In genomic region chr6:33634203-33634727, GRCh38 we compare ENCODE assay signal across 1 cellular context.
TF ChIP-seq lines count a peak whose summit lies in the region.

No MANE protein-coding gene starts in this region.

TF ChIP-seq in SK-N-SH treated with all-trans-retinoic acid at 6 μM for 48 hours, 23 proteins besides CTCF, POLR2A, EP300 and RAD21 (continued from another document):
- TF ChIP-seq POU6F1 (CRISPR knock-in tag; IDR thresholded peaks at IDR 0.05; ENCODE audit: borderline replicate concordance, low read depth) = no peak
- TF ChIP-seq ISL1 (CRISPR knock-in tag; IDR thresholded peaks at IDR 0.05) = no peak
- TF ChIP-seq ZNF565 (CRISPR knock-in tag; conservative IDR thresholded peaks at IDR 0.05; ENCODE audit: low read depth) = no peak
- no peak for TF ChIP-seq TOX (CRISPR knock-in tag; IDR thresholded peaks at IDR 0.05; ENCODE audit: borderline replicate concordance)
